ENCODE assay signal across 2 cellular contexts in the genomic region with DNA sequence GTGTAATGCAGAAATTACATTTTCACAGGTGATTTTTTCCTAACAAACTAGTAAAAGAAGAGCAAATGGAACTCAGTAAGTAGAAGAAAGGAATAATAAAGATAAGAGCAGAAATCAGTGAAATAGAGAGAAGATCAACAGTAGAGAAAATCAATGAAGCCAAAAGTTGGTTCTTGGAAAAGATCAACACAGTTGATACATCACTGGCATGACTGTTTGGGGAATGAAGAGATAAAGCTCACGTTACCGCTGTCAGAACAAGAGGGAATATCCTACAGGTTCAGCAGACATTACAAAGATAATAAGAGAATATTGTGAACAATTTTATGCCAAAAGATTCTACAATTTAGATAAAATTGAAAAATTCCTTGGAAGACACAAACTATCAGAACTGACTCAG.
TF ChIP-seq lines count a peak whose summit lies in the region.

No MANE protein-coding gene starts in this region.

TF ChIP-seq in K562, 482 proteins besides CTCF, POLR2A, EP300 and RAD21:
- TF ChIP-seq, protein P1, sequence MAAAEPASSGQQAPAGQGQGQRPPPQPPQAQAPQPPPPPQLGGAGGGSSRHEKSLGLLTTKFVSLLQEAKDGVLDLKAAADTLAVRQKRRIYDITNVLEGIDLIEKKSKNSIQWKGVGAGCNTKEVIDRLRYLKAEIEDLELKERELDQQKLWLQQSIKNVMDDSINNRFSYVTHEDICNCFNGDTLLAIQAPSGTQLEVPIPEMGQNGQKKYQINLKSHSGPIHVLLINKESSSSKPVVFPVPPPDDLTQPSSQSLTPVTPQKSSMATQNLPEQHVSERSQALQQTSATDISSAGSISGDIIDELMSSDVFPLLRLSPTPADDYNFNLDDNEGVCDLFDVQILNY (CRISPR knock-in tag; IDR thresholded peaks at IDR 0.05) = no peak
- no peak for TF ChIP-seq ZNF232 (CRISPR knock-in tag; IDR thresholded peaks at IDR 0.05)
- TF ChIP-seq, protein P2, sequence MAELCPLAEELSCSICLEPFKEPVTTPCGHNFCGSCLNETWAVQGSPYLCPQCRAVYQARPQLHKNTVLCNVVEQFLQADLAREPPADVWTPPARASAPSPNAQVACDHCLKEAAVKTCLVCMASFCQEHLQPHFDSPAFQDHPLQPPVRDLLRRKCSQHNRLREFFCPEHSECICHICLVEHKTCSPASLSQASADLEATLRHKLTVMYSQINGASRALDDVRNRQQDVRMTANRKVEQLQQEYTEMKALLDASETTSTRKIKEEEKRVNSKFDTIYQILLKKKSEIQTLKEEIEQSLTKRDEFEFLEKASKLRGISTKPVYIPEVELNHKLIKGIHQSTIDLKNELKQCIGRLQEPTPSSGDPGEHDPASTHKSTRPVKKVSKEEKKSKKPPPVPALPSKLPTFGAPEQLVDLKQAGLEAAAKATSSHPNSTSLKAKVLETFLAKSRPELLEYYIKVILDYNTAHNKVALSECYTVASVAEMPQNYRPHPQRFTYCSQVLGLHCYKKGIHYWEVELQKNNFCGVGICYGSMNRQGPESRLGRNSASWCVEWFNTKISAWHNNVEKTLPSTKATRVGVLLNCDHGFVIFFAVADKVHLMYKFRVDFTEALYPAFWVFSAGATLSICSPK (IDR thresholded peaks at IDR 0.05; ENCODE audit: borderline replicate concordance) = no peak
- no peak for TF ChIP-seq ZNF146 (CRISPR knock-in tag; IDR thresholded peaks at IDR 0.05; ENCODE audit: unreplicated experiment)
- no peak for TF ChIP-seq ELF4 (CRISPR knock-in tag; IDR thresholded peaks at IDR 0.05)
- TF ChIP-seq RBM25 (IDR thresholded peaks at IDR 0.05; ENCODE audit: low read depth, low read length, severe bottlenecking) = no peak
- no peak for TF ChIP-seq ZFP36 (IDR thresholded peaks at IDR 0.05; ENCODE audit: low read depth, low read length, partially characterized antibody)
- no peak for TF ChIP-seq ETV6 (IDR thresholded peaks at IDR 0.05; ENCODE audit: borderline replicate concordance in 1 of 2, low read depth in 2 of 2, low read length in 1 of 2)
- no peak for TF ChIP-seq ETV6 (CRISPR knock-in tag; IDR thresholded peaks at IDR 0.05; ENCODE audit: borderline replicate concordance)
- no peak for TF ChIP-seq ARID1B (IDR thresholded peaks at IDR 0.05)

TF ChIP-seq in HepG2, 621 proteins besides CTCF, POLR2A, EP300 and RAD21 (continued from another document):
- TF ChIP-seq, protein P3, sequence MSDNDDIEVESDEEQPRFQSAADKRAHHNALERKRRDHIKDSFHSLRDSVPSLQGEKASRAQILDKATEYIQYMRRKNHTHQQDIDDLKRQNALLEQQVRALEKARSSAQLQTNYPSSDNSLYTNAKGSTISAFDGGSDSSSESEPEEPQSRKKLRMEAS (IDR thresholded peaks at IDR 0.05) = no peak
- TF ChIP-seq RAD51 (IDR thresholded peaks at IDR 0.05; ENCODE audit: borderline replicate concordance) (no peak), ZNF44 (CRISPR knock-in tag; IDR thresholded peaks at IDR 0.05) (no peak)
